8 cellular contexts compared by ENCODE assay signal in the genomic region with DNA sequence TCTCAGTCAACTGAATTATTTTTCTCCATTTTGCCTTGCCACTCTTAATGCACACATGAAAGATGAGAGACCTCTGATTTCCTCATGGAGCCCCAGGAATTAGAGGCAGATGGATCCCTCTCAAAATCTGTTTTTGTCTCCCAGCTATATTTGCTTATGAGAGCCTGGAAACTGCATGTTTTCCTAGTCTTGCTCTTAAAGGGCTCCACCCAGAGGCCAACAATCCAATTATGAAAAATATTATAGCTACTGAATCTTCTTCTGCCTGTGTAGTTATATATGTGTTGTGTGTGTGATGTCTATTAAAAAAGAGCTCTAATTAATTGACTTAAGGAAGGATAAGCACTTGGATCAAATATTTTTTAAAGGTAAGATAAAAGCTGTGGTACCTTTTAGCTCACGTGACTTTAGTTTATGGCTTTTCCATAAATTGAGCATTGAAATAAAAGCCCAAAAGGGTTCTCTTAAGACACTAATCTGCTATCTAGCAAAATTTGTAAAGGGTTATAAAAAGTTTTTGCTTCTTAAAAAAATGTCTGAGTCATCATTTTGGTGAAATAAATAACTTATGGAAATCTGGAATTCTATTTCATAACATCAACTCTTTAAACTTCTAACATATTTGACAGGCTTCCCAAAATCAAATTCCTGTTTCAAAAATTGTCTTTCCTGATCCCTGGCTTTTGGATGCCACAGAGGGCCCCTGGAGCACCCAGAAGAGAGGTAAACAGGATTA. TPM values are rescaled to one million over a fixed set of nuclear protein-coding genes. Genes with fewer than 3 reads are reported as not detected.
A peak's percentile ranks its signal among the peaks of the same experiment; 100 is the strongest.
DNase-seq lines count a peak whose midpoint lies in the region; ATAC-seq and TF ChIP-seq lines count a peak whose summit lies in the region.

No MANE protein-coding gene starts in this region.

- H3K27ac ChIP-seq in HEK293 (ENCODE audit: extremely low read depth, low read depth, low read length), result no peak overlapping the region
- no peak overlapping the region for H3K27ac ChIP-seq in uterus
- no peak overlapping the region for H3K27ac ChIP-seq in gastrocnemius medialis

- DNase-seq in BE2C, result no peak
- peak; percentile 54 for DNase-seq in NCI-H748 treated with DMSO at 0.1 percent for 48 hours (lab: John Stamatoyannopoulos, UW)
- DNase-seq in epithelial cell of proximal tubule (ENCODE audit: low read depth), result no peak
- no peak for DNase-seq in stimulated activated CD4-positive, alpha-beta T cell treated with anti-CD3 and anti-CD28 coated beads, Interleukin-4, amount 100 ng/mL, for 4 hours
- no peak for DNase-seq in uterus
- no peak for DNase-seq in gastrocnemius medialis
- no peak for DNase-seq in iPS-NIHi7 (ENCODE audit: extremely low spot score)

- H3K4me3 ChIP-seq in BE2C (ENCODE audit: low read depth, low read length) (no peak overlapping the region), HEK293 (ENCODE audit: low read depth, low read length) (no peak overlapping the region), epithelial cell of proximal tubule (ENCODE audit: low read depth, low read length) (no peak overlapping the region), uterus (no peak overlapping the region), gastrocnemius medialis (no peak overlapping the region)

- ATAC-seq in gastrocnemius medialis, result no peak

- in situ Hi-C loops in gastrocnemius medialis (cut with MboI; ENCODE audit: low sequenced_read_pairs in 4 of 4), result no loop called here

- intact Hi-C loops in uterus (cut with DNase I; ENCODE audit: low total_unique reads), result no loop called here
- intact Hi-C loops in gastrocnemius medialis (cut with DNase I; ENCODE audit: low total_unique reads), result no loop called here

- TF ChIP-seq CTCF in BE2C (IDR thresholded peaks at IDR 0.05; ENCODE audit: low read depth, low read length) (peak; percentile 36; the same call in 1 of the 2 replicates), HEK293 (tag by site-specific recombination; IDR thresholded peaks at IDR 0.05) (peak; percentile 20; the same call in 1 of the 2 replicates), epithelial cell of proximal tubule (conservative IDR thresholded peaks at IDR 0.05; ENCODE audit: low read depth, low read length) (peak; percentile 36), uterus (IDR thresholded peaks at IDR 0.05) (peak in 1 of 4 experiments; percentile 7), gastrocnemius medialis (IDR thresholded peaks at IDR 0.05 in 4 of 5, conservative IDR thresholded peaks at IDR 0.05 in 1 of 5) (no peak)

- no peak for TF ChIP-seq POLR2A in uterus (IDR thresholded peaks at IDR 0.05)
- TF ChIP-seq POLR2A in gastrocnemius medialis (IDR thresholded peaks at IDR 0.05), result no peak

- CTCF ChIA-PET in HEK293 (lab: Yijun Ruan, JAX), result interaction anchor here (0.6 to 2.8 kb wide), 15 partner anchors 8 to 253 kb away, joined by 3 to 25 read pairs (median 4); a partner anchor contains a TSS

- peaks cover 22% of the 10 kb centered on the region for H3K27me3 ChIP-seq in BE2C
- H3K27me3 ChIP-seq in uterus, result no peaks in the 10 kb centered on the region
- peaks cover 0 to 2% (median 0%) of the 10 kb centered on the region in 3 donors for H3K27me3 ChIP-seq in gastrocnemius medialis

- POLR2A ChIA-PET in HEK293 (lab: Yijun Ruan, JAX), result no interaction called here

- H3K9me3 ChIP-seq in BE2C, result peaks cover 11% of the 10 kb centered on the region
- H3K9me3 ChIP-seq in HEK293 (ENCODE audit: control insufficient read depth, insufficient read depth, low read depth, low read length), result no peaks in the 10 kb centered on the region
- peaks cover 0 to 11% of the 10 kb centered on the region in 2 donors for H3K9me3 ChIP-seq in uterus
- peaks cover 0 to 10% (median 2%) of the 10 kb centered on the region in 3 donors for H3K9me3 ChIP-seq in gastrocnemius medialis

- H3K36me3 ChIP-seq in BE2C (no peaks in the 10 kb centered on the region), HEK293 (ENCODE audit: control insufficient read depth in 2 of 2, insufficient read depth in 1 of 2, low read length in 2 of 2) (no peaks in the 10 kb centered on the region), uterus (no peaks in the 10 kb centered on the region), gastrocnemius medialis (no peaks in the 10 kb centered on the region)

- H3K4me1 ChIP-seq in BE2C (no peaks in the 10 kb centered on the region), HEK293 (ENCODE audit: control insufficient read depth, insufficient read depth, low read length) (no peaks in the 10 kb centered on the region), uterus (no peaks in the 10 kb centered on the region), gastrocnemius medialis (no peaks in the 10 kb centered on the region)

TF ChIP-seq in HEK293, 187 proteins besides CTCF, POLR2A, EP300 and RAD21:
- no peak for TF ChIP-seq ZNF391 (tag by site-specific recombination; IDR thresholded peaks at IDR 0.05; ENCODE audit: borderline replicate concordance, low read depth)

RNA-seq across cellular contexts. Expression of a gene that starts 31.2 kb away (rescaled TPM):
- polyA plus RNA-seq in BE2C (2012; ENCODE audit: insufficient read depth, insufficient read length, low read depth), result 2.3 TPM
- total RNA-seq in epithelial cell of proximal tubule (not detected in 2 replicates), uterus (under 1 TPM in 3 of 4 donors, not detected in 1; 0.18 to 0.69 (median 0.51) TPM), gastrocnemius medialis (not detected)

RNA-seq across cellular contexts. Expression of a gene that starts 45.6 kb away (rescaled TPM):
- not detected for polyA plus RNA-seq in BE2C (2012; ENCODE audit: insufficient read depth, insufficient read length, low read depth)
- total RNA-seq in epithelial cell of proximal tubule (not detected in 2 replicates), uterus (not detected), gastrocnemius medialis (not detected)

RNA-seq across cellular contexts. Expression of a gene that starts 59.0 kb away (rescaled TPM):
- polyA plus RNA-seq in BE2C (2012; ENCODE audit: insufficient read depth, insufficient read length, low read depth), result 194 TPM
- total RNA-seq in epithelial cell of proximal tubule (29.6 and 47.2 TPM in 2 replicates), uterus (10 to 100 TPM; 38.4 to 75.1 (median 67.4) TPM), gastrocnemius medialis (10 to 100 TPM; 64.2 to 83.8 (median 73.3) TPM)

Comparison
In these comparisons a context has a peak if more than half of its experiments do, and no peak if none do; other contexts are left out.
1. CTCF ChIP-seq: peak in BE2C (single experiment), HEK293 (single experiment) and epithelial cell of proximal tubule (single experiment); none in gastrocnemius medialis (0 of 5).